ENCODE assay signal across 8 cellular contexts in the genomic region with DNA sequence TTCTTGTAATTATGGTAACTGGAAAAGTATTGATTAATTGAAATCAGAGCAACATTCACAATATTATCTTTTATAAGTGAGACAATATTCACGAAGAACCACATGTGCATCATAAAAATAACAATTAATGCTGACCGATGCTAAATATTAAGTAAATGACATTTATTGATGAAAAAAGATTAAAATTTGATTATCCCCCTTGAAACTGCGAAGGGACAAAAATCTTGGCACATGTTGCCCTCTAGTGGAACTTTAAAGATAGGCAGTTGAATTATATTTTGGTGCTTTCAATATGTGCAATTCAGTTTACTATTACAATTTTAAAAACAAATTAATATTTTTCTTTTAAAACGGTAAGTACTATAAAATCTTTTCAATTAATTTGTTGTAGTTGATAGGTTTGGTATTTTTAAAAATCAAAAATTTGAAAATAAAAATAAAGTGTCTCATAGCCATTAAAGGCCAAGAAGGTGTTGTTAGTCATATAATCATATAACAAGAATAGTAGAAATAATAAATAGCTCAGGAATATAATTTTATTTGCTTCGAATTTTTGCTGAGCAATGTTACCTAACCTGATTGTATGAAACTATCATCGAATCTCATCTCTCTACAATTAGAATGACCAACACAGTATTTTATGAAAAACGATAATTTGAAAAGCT.
DNase-seq lines count a peak whose midpoint lies in the region; ATAC-seq and TF ChIP-seq lines count a peak whose summit lies in the region.

No MANE protein-coding gene starts in this region.

- H3K9me2 ChIP-seq in MM.1S (replicated peaks; ENCODE audit: insufficient read depth, low read length), result no peaks in the 10 kb centered on the region

- H3K9me3 ChIP-seq in MM.1S (replicated peaks; ENCODE audit: insufficient read depth, low read length) (no peaks in the 10 kb centered on the region), colonic mucosa (no peaks in the 10 kb centered on the region)

- H3K4me3 Mint-ChIP-seq in activated CD8-positive, alpha-beta memory T cell treated with anti-CD3 and anti-CD28 coated beads, Interleukin-2, amount 10 ng/mL, durations not matched to agents 7 days and 5 days, result no peak overlapping the region

- H3K27me3 Mint-ChIP-seq in activated CD8-positive, alpha-beta memory T cell treated with anti-CD3 and anti-CD28 coated beads, Interleukin-2, amount 10 ng/mL, durations not matched to agents 7 days and 5 days, result no peaks in the 10 kb centered on the region

- intact Hi-C loops in colonic mucosa (cut with DNase I), result no loop called here

- H3K9ac ChIP-seq in MM.1S (ENCODE audit: low read length) (no peak overlapping the region), colonic mucosa (ENCODE audit: low read depth in 2 of 2, low read length in 2 of 2) (no peak overlapping the region)

- H3K9me3 Mint-ChIP-seq in activated CD8-positive, alpha-beta memory T cell treated with anti-CD3 and anti-CD28 coated beads, Interleukin-2, amount 10 ng/mL, durations not matched to agents 7 days and 5 days (ENCODE audit: low read depth), result peaks cover 4% of the 10 kb centered on the region

- no peaks in the 10 kb centered on the region for H4K20me1 ChIP-seq in MM.1S (ENCODE audit: insufficient read depth, low read length)

- no peak overlapping the region for H2AFZ ChIP-seq in MM.1S (ENCODE audit: low read length)

- H3K79me2 ChIP-seq in MM.1S (ENCODE audit: low read length), result no peaks in the 10 kb centered on the region

- H3K4me1 Mint-ChIP-seq in activated CD8-positive, alpha-beta memory T cell treated with anti-CD3 and anti-CD28 coated beads, Interleukin-2, amount 10 ng/mL, durations not matched to agents 7 days and 5 days, result no peaks in the 10 kb centered on the region

- no peak overlapping the region for H3K27ac ChIP-seq in MM.1S (ENCODE audit: low read length)
- no peak overlapping the region for H3K27ac ChIP-seq in colonic mucosa

- H3K36me3 Mint-ChIP-seq in activated CD8-positive, alpha-beta memory T cell treated with anti-CD3 and anti-CD28 coated beads, Interleukin-2, amount 10 ng/mL, durations not matched to agents 7 days and 5 days, result no peaks in the 10 kb centered on the region

- H3K4me3 ChIP-seq in MM.1S (ENCODE audit: low read length) (no peak overlapping the region), colonic mucosa (no peak overlapping the region)

- no peak overlapping the region for H3K4me2 ChIP-seq in MM.1S (ENCODE audit: low read depth, low read length)

- H3F3A ChIP-seq in MM.1S (ENCODE audit: insufficient read depth, low read length), result no peaks in the 10 kb centered on the region

- DNase-seq in NCI-H2107 treated with DMSO at 0.1 percent for 48 hours (lab: John Stamatoyannopoulos, UW; ENCODE audit: unreplicated experiment) (peak; percentile 47), NCI-H2107 (lab: John Stamatoyannopoulos, UW) (no peak), MM.1S (peak; percentile 14), colonic mucosa (no peak), renal cortical epithelial cell (ENCODE audit: low read depth) (peak; percentile 16), NCI-H526 treated with DMSO at 0.1 percent for 48 hours (lab: John Stamatoyannopoulos, UW) (no peak)
- no peak for DNase-seq in activated CD8-positive, alpha-beta memory T cell treated with anti-CD3 and anti-CD28 coated beads, Interleukin-2, amount 10 ng/mL, durations not matched to agents 7 days and 5 days

- H3K4me1 ChIP-seq in MM.1S (ENCODE audit: low read length), result no peaks in the 10 kb centered on the region
- no peaks in the 10 kb centered on the region for H3K4me1 ChIP-seq in colonic mucosa

- peak; percentile 71 for TF ChIP-seq CTCF in MM.1S (IDR thresholded peaks at IDR 0.05; ENCODE audit: low read length)
- TF ChIP-seq CTCF in colonic mucosa (IDR thresholded peaks at IDR 0.05), result peak; percentile 61

- ATAC-seq in activated CD8-positive, alpha-beta memory T cell treated with anti-CD3 and anti-CD28 coated beads, Interleukin-2, amount 10 ng/mL, durations not matched to agents 7 days and 5 days, result no peak
- no peak for ATAC-seq in HG03521 (IDR thresholded peaks at IDR 0.05; ENCODE audit: unreplicated experiment)

- H3K36me3 ChIP-seq in MM.1S (replicated peaks; ENCODE audit: insufficient read depth, low read length) (no peaks in the 10 kb centered on the region), colonic mucosa (no peaks in the 10 kb centered on the region)

- no peak overlapping the region for H3K27ac Mint-ChIP-seq in activated CD8-positive, alpha-beta memory T cell treated with anti-CD3 and anti-CD28 coated beads, Interleukin-2, amount 10 ng/mL, durations not matched to agents 7 days and 5 days

- no peaks in the 10 kb centered on the region for H3K27me3 ChIP-seq in MM.1S (replicated peaks; ENCODE audit: insufficient read depth, low read length)
- no peaks in the 10 kb centered on the region for H3K27me3 ChIP-seq in colonic mucosa

- CTCF ChIA-PET in activated CD8-positive, alpha-beta memory T cell treated with anti-CD3 and anti-CD28 coated beads, Interleukin-2, amount 10 ng/mL, durations not matched to agents 7 days and 5 days (lab: Charles Lee), result no interaction called here

Comparison
In these comparisons a context has a peak if more than half of its experiments do, and no peak if none do; other contexts are left out.
1. DNase-seq: peak in NCI-H2107 treated with DMSO at 0.1 percent for 48 hours (single experiment), MM.1S (single experiment) and renal cortical epithelial cell (single experiment); none in NCI-H2107 (single experiment), colonic mucosa (single experiment), activated CD8-positive, alpha-beta memory T cell treated with anti-CD3 and anti-CD28 coated beads, Interleukin-2, amount 10 ng/mL, durations not matched to agents 7 days and 5 days (single experiment) and NCI-H526 treated with DMSO at 0.1 percent for 48 hours (single experiment).